8 cellular contexts compared by ENCODE assay signal in genomic region chr17:50934672-50935200, GRCh38.
DNase-seq lines count a peak whose midpoint lies in the region; ATAC-seq, FAIRE-seq and TF ChIP-seq lines count a peak whose summit lies in the region.
"Had no signal": no experiment of that assay in that cellular context is flagged by ENCODE, and none has a peak within 500 bp of the region (broad histone marks: within the 10 kb centered on the region; RNA-seq: fewer than 3 reads in every experiment).

No MANE protein-coding gene starts in this region.

- no peaks in the 10 kb centered on the region for H3K79me1 ChIP-seq in H1 (ENCODE audit: low read depth, low read length)

- no peak overlapping the region for H3K23ac ChIP-seq in H1 (ENCODE audit: insufficient read length)

- H2BK12ac ChIP-seq in H1 (ENCODE audit: low read depth, low read length): peak overlapping the region; percentile 71; the same call in 1 of the 2 replicates

- no peak overlapping the region for H2BK5ac ChIP-seq in H1 (ENCODE audit: low read depth, low read length)

- H3K4me1 ChIP-seq in H1 (replicated peaks in 1 of 4; ENCODE audit: control insufficient read depth in 3 of 4, insufficient read depth in 4 of 4, low read length in 3 of 4) (peaks cover 0 to 8% (median 5%) of the 10 kb centered on the region in 4 experiments), skeletal muscle tissue (ENCODE audit: control insufficient read depth in 3 of 3, insufficient read depth in 3 of 3, low read length in 3 of 3) (peaks cover 38 to 66% (median 51%) of the 10 kb centered on the region in 3 donors)
- H3K4me1 ChIP-seq in effector memory CD4-positive, alpha-beta T cell (ENCODE audit: control insufficient read depth, insufficient read depth, low read length, poor library complexity, severe bottlenecking): peaks cover 17% of the 10 kb centered on the region

- no peak overlapping the region for H3K14ac ChIP-seq in H1 (ENCODE audit: insufficient read length)

- no peaks in the 10 kb centered on the region for H3K36me3 ChIP-seq in H1 (ENCODE audit: control insufficient read depth in 2 of 4, insufficient read depth in 4 of 4, low read length in 3 of 4)
- no peaks in the 10 kb centered on the region for H3K36me3 ChIP-seq in skeletal muscle tissue (ENCODE audit: control insufficient read depth in 3 of 3, insufficient read depth in 3 of 3, low read length in 3 of 3)
- H3K36me3 ChIP-seq in effector memory CD4-positive, alpha-beta T cell (ENCODE audit: control insufficient read depth, insufficient read depth, low read length): no peaks in the 10 kb centered on the region

- H3K18ac ChIP-seq in H1 (ENCODE audit: extremely low read depth, low read length): no peak overlapping the region

- peak overlapping the region; percentile 19; the same call in 1 of the 2 replicates for H2BK15ac ChIP-seq in H1 (ENCODE audit: low read length)

- no peak overlapping the region for H3K27ac ChIP-seq in H1 (ENCODE audit: low read depth, low read length)
- H3K27ac ChIP-seq in skeletal muscle tissue (ENCODE audit: low read depth, low read length): peak overlapping the region; percentile 99
- H3K27ac ChIP-seq in effector memory CD4-positive, alpha-beta T cell (ENCODE audit: insufficient read depth, low read length, poor library complexity, severe bottlenecking): no peak overlapping the region

- TF ChIP-seq POLR2A in H1 (IDR thresholded peaks at IDR 0.05; ENCODE audit: control extremely low read depth in 1 of 2, low read depth in 2 of 2, low read length in 2 of 2): no peak

- no peak for TF ChIP-seq CTCF in H1 (IDR thresholded peaks at IDR 0.05; ENCODE audit: control extremely low read depth in 1 of 3, insufficient read depth in 1 of 3, low read depth in 1 of 3, low read length in 3 of 3)

- no peak for TF ChIP-seq EP300 in H1 (IDR thresholded peaks at IDR 0.05; ENCODE audit: borderline replicate concordance in 1 of 2, low read depth in 2 of 2, low read length in 2 of 2)

- peak; percentile 91 for FAIRE-seq in HTR-8/SVneo (lab: Jason Lieb, UNC)
- no peak for FAIRE-seq in H1 (lab: Jason Lieb, UNC)

- peak overlapping the region; percentile 81 for H3K4ac ChIP-seq in H1 (replicated peaks; ENCODE audit: insufficient read length, low read depth, low read length)

- DNase-seq in HTR-8/SVneo (ENCODE audit: insufficient read length, low spot score) (no peak), NCI-H69 (lab: John Stamatoyannopoulos, UW) (peak; percentile 79), H1 (ENCODE audit: low read depth in 1 of 2, low spot score in 2 of 2) (no peak), A172 (ENCODE audit: low spot score) (no peak), left colon (no peak)
- DNase-seq in effector memory CD4-positive, alpha-beta T cell: no peak
- DNase-seq: NCI-H1048 had no signal

- no peak overlapping the region for H3K56ac ChIP-seq in H1 (replicated peaks; ENCODE audit: insufficient read length, low read depth, low read length)

- CTCF ChIA-PET in H1 (lab: Charles Lee; ENCODE audit: partially characterized antibody): interaction anchor here (1.0 to 1.8 kb wide), 4 partner anchors 10 to 83 kb away, joined by 3 to 8 read pairs (median 4); no protein-coding TSS in a partner anchor

- H2AFZ ChIP-seq in H1 (ENCODE audit: low read length): no peak overlapping the region

- H4K20me1 ChIP-seq in H1 (replicated peaks in 1 of 2; ENCODE audit: control insufficient read depth in 1 of 2, insufficient read depth in 2 of 2, low read length in 2 of 2): peaks cover 0 to 1% of the 10 kb centered on the region in 2 experiments

- peaks cover 3% of the 10 kb centered on the region for H3K23me2 ChIP-seq in H1 (ENCODE audit: low read depth, low read length)

- H4K5ac ChIP-seq in H1 (ENCODE audit: insufficient read length, low read depth, low read length): peak overlapping the region; percentile 20

- H3K4me2 ChIP-seq in H1 (ENCODE audit: insufficient read depth in 1 of 2, low read depth in 2 of 2, low read length in 2 of 2): no peak overlapping the region

- H3K9me3 ChIP-seq in H1 (ENCODE audit: insufficient read depth in 2 of 2, low read depth in 1 of 2, low read length in 1 of 2) (no peaks in the 10 kb centered on the region), skeletal muscle tissue (ENCODE audit: control insufficient read depth in 3 of 3, low read length in 3 of 3) (no peaks in the 10 kb centered on the region)
- H3K9me3 ChIP-seq in effector memory CD4-positive, alpha-beta T cell (ENCODE audit: control insufficient read depth, low read length): no peaks in the 10 kb centered on the region

- intact Hi-C loops in left colon (cut with DNase I, micrococcal nuclease): no loop called here

- H2BK20ac ChIP-seq in H1 (ENCODE audit: low read length): 0 out of 2 replicates have a peak overlapping the region, but pooled peaks have one; percentile 73

- H3K9ac ChIP-seq in H1 (replicated peaks in 1 of 4; ENCODE audit: extremely low read depth in 1 of 4, low read depth in 3 of 4, low read length in 3 of 4) (no peak overlapping the region), skeletal muscle tissue (ENCODE audit: low read depth in 1 of 3, low read length in 3 of 3) (peak overlapping the region; percentile 28 to 75 (median 38))

- POLR2A ChIA-PET in H1 (lab: Charles Lee; ENCODE audit: partially characterized antibody): interaction anchor here (1.1 to 3.6 kb wide), 4 partner anchors 10 to 68 kb away, joined by 4 to 15 read pairs (median 8); partner anchors contain the start of gene TOB1

- no peaks in the 10 kb centered on the region for H3K79me2 ChIP-seq in H1 (ENCODE audit: control insufficient read depth in 1 of 2, insufficient read depth in 2 of 2, low read length in 2 of 2)

- no peak overlapping the region for H2BK120ac ChIP-seq in H1 (replicated peaks; ENCODE audit: low read depth, low read length)

- H3K4me3 ChIP-seq in H1 (ENCODE audit: extremely low read depth in 1 of 4, insufficient read depth in 2 of 4, low read depth in 3 of 4, low read length in 4 of 4) (no peak overlapping the region), skeletal muscle tissue (ENCODE audit: low read length in 3 of 3) (peak overlapping the region in 2 of 3 donors; percentile 22 to 40)
- H3K4me3 ChIP-seq in effector memory CD4-positive, alpha-beta T cell (ENCODE audit: insufficient read depth, low read depth, low read length, poor library complexity, severe bottlenecking): no peak overlapping the region

- no peak for ATAC-seq in left colon

- TF ChIP-seq RAD21 in H1 (IDR thresholded peaks at IDR 0.05 in 1 of 2, conservative IDR thresholded peaks at IDR 0.05 in 1 of 2; ENCODE audit: low read depth in 2 of 2, low read length in 2 of 2): no peak

- 92% methylated on average over 15 of the region's 15 CpGs; no CpG with 5 or more reads in 1 of the 2 experiments for WGBS in H1 (ENCODE audit: extremely low coverage in 1 of 2, insufficient coverage in 1 of 2, insufficient read length in 1 of 2, insufficient replicate concordance in 2 of 2, low coverage in 1 of 2, low lambda C conversion rate in 2 of 2, missing lambda C conversion rate in 1 of 2), 2 experiments

- no peak overlapping the region for H4K8ac ChIP-seq in H1 (ENCODE audit: extremely low read depth, insufficient read depth, low read length)

- peak overlapping the region; percentile 83 for H4K91ac ChIP-seq in H1 (replicated peaks; ENCODE audit: insufficient read length, low read length)

- peaks cover 0 to 5% (median 4%) of the 10 kb centered on the region in 4 experiments; a peak in 4 of 7 replicates for H3K27me3 ChIP-seq in H1 (replicated peaks in 1 of 4; ENCODE audit: control insufficient read depth in 3 of 4, extremely low read depth in 1 of 4, insufficient read depth in 3 of 4, low read length in 3 of 4)
- no peaks in the 10 kb centered on the region for H3K27me3 ChIP-seq in skeletal muscle tissue (ENCODE audit: control insufficient read depth in 3 of 3, insufficient read depth in 3 of 3, low read length in 3 of 3)
- no peaks in the 10 kb centered on the region for H3K27me3 ChIP-seq in effector memory CD4-positive, alpha-beta T cell (replicated peaks; ENCODE audit: control insufficient read depth, insufficient read depth, low read length, poor library complexity, severe bottlenecking)

- peak overlapping the region; percentile 26 for H2AK5ac ChIP-seq in H1 (ENCODE audit: low read depth, low read length)

TF ChIP-seq in H1, 55 proteins besides CTCF, POLR2A, EP300 and RAD21 (continues in another document):
- TF ChIP-seq ATF3 (IDR thresholded peaks at IDR 0.05; ENCODE audit: insufficient read depth, low read depth, low read length) (no peak), CBX8 (IDR thresholded peaks at IDR 0.05; ENCODE audit: borderline replicate concordance, low read depth, low read length) (no peak), MAFK (IDR thresholded peaks at IDR 0.05; ENCODE audit: low read depth, low read length) (no peak), CREB1 (IDR thresholded peaks at IDR 0.05) (no peak), EZH2 (IDR thresholded peaks at IDR 0.05; ENCODE audit: low read depth, low read length, severe bottlenecking) (no peak), SIRT6 (IDR thresholded peaks at IDR 0.05; ENCODE audit: low read length) (no peak), JUND (IDR thresholded peaks at IDR 0.05; ENCODE audit: low read length) (no peak), CTBP2 (IDR thresholded peaks at IDR 0.05; ENCODE audit: borderline replicate concordance, insufficient read depth, insufficient read length, low read length) (no peak), SP2 (IDR thresholded peaks at IDR 0.05; ENCODE audit: low read length) (no peak), NANOG (IDR thresholded peaks at IDR 0.05; ENCODE audit: insufficient read depth, low read depth, low read length, poor library complexity, severe bottlenecking) (no peak), RXRA (IDR thresholded peaks at IDR 0.05; ENCODE audit: insufficient read depth, low read depth, low read length) (no peak), POU5F1 (IDR thresholded peaks at IDR 0.05; ENCODE audit: low read depth, low read length) (no peak), SAP30 (IDR thresholded peaks at IDR 0.05; ENCODE audit: insufficient read depth, insufficient replicate concordance, low read length) (no peak), BRCA1 (IDR thresholded peaks at IDR 0.05; ENCODE audit: low read depth, low read length) (no peak), TCF12 (IDR thresholded peaks at IDR 0.05; ENCODE audit: low read depth, low read length) (no peak), PHF8 (conservative IDR thresholded peaks at IDR 0.05; ENCODE audit: low read depth, low read length) (no peak)
- TF ChIP-seq, protein P1, sequence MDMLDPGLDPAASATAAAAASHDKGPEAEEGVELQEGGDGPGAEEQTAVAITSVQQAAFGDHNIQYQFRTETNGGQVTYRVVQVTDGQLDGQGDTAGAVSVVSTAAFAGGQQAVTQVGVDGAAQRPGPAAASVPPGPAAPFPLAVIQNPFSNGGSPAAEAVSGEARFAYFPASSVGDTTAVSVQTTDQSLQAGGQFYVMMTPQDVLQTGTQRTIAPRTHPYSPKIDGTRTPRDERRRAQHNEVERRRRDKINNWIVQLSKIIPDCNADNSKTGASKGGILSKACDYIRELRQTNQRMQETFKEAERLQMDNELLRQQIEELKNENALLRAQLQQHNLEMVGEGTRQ (IDR thresholded peaks at IDR 0.05; ENCODE audit: low read length): no peak

Comparison
In these comparisons a context has a peak if more than half of its experiments do, and no peak if none do; other contexts are left out.
1. H3K4me3 ChIP-seq: peak in skeletal muscle tissue (2 of 3); none in H1 (0 of 4) and effector memory CD4-positive, alpha-beta T cell (single experiment).
2. H3K9ac ChIP-seq: peak in skeletal muscle tissue (3 of 3); none in H1 (0 of 4).